Comparison of ENCODE assay signal across 16 cellular contexts in the genomic region with DNA sequence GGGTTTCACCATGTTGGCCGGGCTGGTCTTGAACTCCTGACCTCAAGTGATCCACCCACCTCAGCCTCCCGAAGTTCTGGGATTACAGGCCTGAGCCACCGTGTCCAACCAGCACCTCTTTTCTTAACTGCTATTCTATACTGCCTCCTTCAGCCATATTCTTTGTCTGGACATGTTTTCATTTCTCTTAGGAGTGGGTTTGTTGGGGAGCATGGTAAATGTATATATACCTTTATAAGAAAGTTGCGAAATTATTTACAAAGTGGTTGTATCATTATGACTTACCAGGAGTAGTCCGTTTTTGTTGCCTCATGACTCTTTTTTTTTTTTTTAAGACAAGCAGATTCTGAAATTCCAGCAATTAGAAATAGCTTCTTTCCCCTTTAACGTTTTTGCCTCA. TPM values are rescaled to one million over a fixed set of nuclear protein-coding genes. Genes with fewer than 3 reads are reported as not detected.
A peak's percentile ranks its signal among the peaks of the same experiment; 100 is the strongest.
DNase-seq lines count a peak whose midpoint lies in the region; ATAC-seq and TF ChIP-seq lines count a peak whose summit lies in the region.
"Had no signal": no experiment of that assay in that cellular context is flagged by ENCODE, and none has a peak within 500 bp of the region (broad histone marks: within the 10 kb centered on the region; RNA-seq: fewer than 3 reads in every experiment).

No MANE protein-coding gene starts in this region.

- no peak for DNase-seq in CD14-positive monocyte (ENCODE audit: low spot score)
- no peak for DNase-seq in CD8-positive, alpha-beta T cell
- DNase-seq in activated CD8-positive, alpha-beta T cell treated with anti-CD3 and anti-CD28 coated beads, Interleukin-2, amount 10 ng/mL, durations not matched to agents 7 days and 5 days: no peak
- no peak for DNase-seq in left colon
- DNase-seq in aorta: no peak
- DNase-seq in stomach: no peak
- DNase-seq: activated CD8-positive, alpha-beta memory T cell treated with anti-CD3 and anti-CD28 coated beads for 24 hours; EL; left cardiac atrium; OCI-M1; SK-N-SH; stimulated activated CD4-positive, alpha-beta T cell treated with anti-CD3 and anti-CD28 coated beads, Interleukin-4, amount 100 ng/mL, for 4 hours; tibial artery had no signal

- intact Hi-C loops in CD14-positive monocyte (cut with micrococcal nuclease): no loop called here
- intact Hi-C loops in CD8-positive, alpha-beta T cell (cut with DNase I, micrococcal nuclease): no loop called here
- intact Hi-C loops in left colon (cut with DNase I, micrococcal nuclease): no loop called here
- intact Hi-C loops in aorta (cut with DNase I): no loop called here
- intact Hi-C loops in stomach (cut with DNase I; ENCODE audit: low total_unique reads): no loop called here

- H3K36me3 Mint-ChIP-seq in CD14-positive monocyte: peaks cover 3 to 5% of the 10 kb centered on the region in 2 donors
- H3K36me3 Mint-ChIP-seq in CD8-positive, alpha-beta T cell: peaks cover 38% of the 10 kb centered on the region
- H3K36me3 Mint-ChIP-seq in activated CD8-positive, alpha-beta T cell treated with anti-CD3 and anti-CD28 coated beads, Interleukin-2, amount 10 ng/mL, durations not matched to agents 7 days and 5 days (ENCODE audit: low read depth): peaks cover 58% of the 10 kb centered on the region

- no peak overlapping the region for H3K4me3 Mint-ChIP-seq in CD14-positive monocyte
- H3K4me3 Mint-ChIP-seq in CD8-positive, alpha-beta T cell: peak overlapping the region; percentile 13
- no peak overlapping the region for H3K4me3 Mint-ChIP-seq in activated CD8-positive, alpha-beta T cell treated with anti-CD3 and anti-CD28 coated beads, Interleukin-2, amount 10 ng/mL, durations not matched to agents 7 days and 5 days

- H3K27me3 Mint-ChIP-seq in CD14-positive monocyte (ENCODE audit: low read depth in 3 of 3): no peaks in the 10 kb centered on the region
- H3K27me3 Mint-ChIP-seq in CD8-positive, alpha-beta T cell (ENCODE audit: low read depth): no peaks in the 10 kb centered on the region
- H3K27me3 Mint-ChIP-seq in activated CD8-positive, alpha-beta T cell treated with anti-CD3 and anti-CD28 coated beads, Interleukin-2, amount 10 ng/mL, durations not matched to agents 7 days and 5 days (ENCODE audit: low read depth): no peaks in the 10 kb centered on the region

- no peak overlapping the region for H3K27ac ChIP-seq in CD8-positive, alpha-beta T cell (ENCODE audit: low read depth, low read length)
- H3K27ac ChIP-seq in aorta (ENCODE audit: low read depth in 1 of 2, low read length in 2 of 2): no peak overlapping the region
- no peak overlapping the region for H3K27ac ChIP-seq in stomach
- H3K27ac ChIP-seq: parathyroid adenoma, skin epidermis, tibial artery had no signal

- no peaks in the 10 kb centered on the region for H3K36me3 ChIP-seq in CD8-positive, alpha-beta T cell (ENCODE audit: insufficient read depth, low read length)
- H3K36me3 ChIP-seq in aorta (ENCODE audit: control insufficient read depth in 1 of 2, insufficient read depth in 2 of 2, low read length in 1 of 2) (no peaks in the 10 kb centered on the region), stomach (no peaks in the 10 kb centered on the region)
- H3K36me3 ChIP-seq: tibial artery had no signal

- POLR2A ChIA-PET in CD8-positive, alpha-beta T cell (lab: Charles Lee): no interaction called here
- POLR2A ChIA-PET in activated CD8-positive, alpha-beta T cell treated with anti-CD3 and anti-CD28 coated beads, Interleukin-2, amount 10 ng/mL, durations not matched to agents 7 days and 5 days (lab: Charles Lee): no interaction called here

- peak overlapping the region in 5 of 7 donors; percentile 5 to 57 (median 39) for H3K27ac Mint-ChIP-seq in CD14-positive monocyte
- H3K27ac Mint-ChIP-seq in CD8-positive, alpha-beta T cell: peak overlapping the region; percentile 28
- peak overlapping the region; percentile 45 for H3K27ac Mint-ChIP-seq in activated CD8-positive, alpha-beta T cell treated with anti-CD3 and anti-CD28 coated beads, Interleukin-2, amount 10 ng/mL, durations not matched to agents 7 days and 5 days

- no peak for TF ChIP-seq CTCF in CD14-positive monocyte (IDR thresholded peaks at IDR 0.05)
- no peak for TF ChIP-seq CTCF in CD8-positive, alpha-beta T cell (IDR thresholded peaks at IDR 0.05)
- TF ChIP-seq CTCF in stomach (IDR thresholded peaks at IDR 0.05): no peak

- no peak for TF ChIP-seq POLR2A in stomach (IDR thresholded peaks at IDR 0.05)

- peaks cover 43% of the 10 kb centered on the region for H3K4me1 Mint-ChIP-seq in CD14-positive monocyte
- H3K4me1 Mint-ChIP-seq in CD8-positive, alpha-beta T cell (ENCODE audit: low read depth): peaks cover 77% of the 10 kb centered on the region
- H3K4me1 Mint-ChIP-seq in activated CD8-positive, alpha-beta T cell treated with anti-CD3 and anti-CD28 coated beads, Interleukin-2, amount 10 ng/mL, durations not matched to agents 7 days and 5 days (ENCODE audit: low read depth): peaks cover 64% of the 10 kb centered on the region

- no peak for ATAC-seq in CD8-positive, alpha-beta T cell
- ATAC-seq in activated CD8-positive, alpha-beta T cell treated with anti-CD3 and anti-CD28 coated beads, Interleukin-2, amount 10 ng/mL, durations not matched to agents 7 days and 5 days: no peak
- ATAC-seq in left colon (peak; percentile 32), aorta (ENCODE audit: low FRiP score) (no peak), HG03135 (IDR thresholded peaks at IDR 0.05; ENCODE audit: unreplicated experiment) (no peak)
- ATAC-seq: left cardiac atrium had no signal

- H3K9me3 Mint-ChIP-seq in CD14-positive monocyte: peaks cover 0 to under 1% (median 0%) of the 10 kb centered on the region in 7 donors
- H3K9me3 Mint-ChIP-seq in CD8-positive, alpha-beta T cell: no peaks in the 10 kb centered on the region
- H3K9me3 Mint-ChIP-seq in activated CD8-positive, alpha-beta T cell treated with anti-CD3 and anti-CD28 coated beads, Interleukin-2, amount 10 ng/mL, durations not matched to agents 7 days and 5 days (ENCODE audit: insufficient read depth): no peaks in the 10 kb centered on the region

- no peaks in the 10 kb centered on the region for H3K9me3 ChIP-seq in CD8-positive, alpha-beta T cell (ENCODE audit: low read length)
- H3K9me3 ChIP-seq in aorta (ENCODE audit: control insufficient read depth, low read length): no peaks in the 10 kb centered on the region
- no peaks in the 10 kb centered on the region for H3K9me3 ChIP-seq in stomach
- H3K9me3 ChIP-seq: tibial artery had no signal

- CTCF ChIA-PET in CD8-positive, alpha-beta T cell (lab: Charles Lee): no interaction called here
- CTCF ChIA-PET in activated CD8-positive, alpha-beta T cell treated with anti-CD3 and anti-CD28 coated beads, Interleukin-2, amount 10 ng/mL, durations not matched to agents 7 days and 5 days (lab: Charles Lee): interaction anchor here (2.0 kb wide), 1 partner anchor 10 kb away, joined by 4 read pairs; no protein-coding TSS in a partner anchor

- no peak overlapping the region for H3K4me3 ChIP-seq in CD8-positive, alpha-beta T cell (ENCODE audit: low read depth, low read length)
- H3K4me3 ChIP-seq in aorta (ENCODE audit: low read length in 2 of 2): no peak overlapping the region
- H3K4me3 ChIP-seq in stomach: no peak overlapping the region
- H3K4me3 ChIP-seq: skin epidermis, tibial artery had no signal

- TF ChIP-seq EP300 in stomach (IDR thresholded peaks at IDR 0.05): no peak

- H3K27me3 ChIP-seq in CD8-positive, alpha-beta T cell (ENCODE audit: insufficient read depth, low read length): no peaks in the 10 kb centered on the region
- no peaks in the 10 kb centered on the region for H3K27me3 ChIP-seq in aorta (ENCODE audit: control insufficient read depth in 1 of 2, insufficient read depth in 2 of 2, low read length in 1 of 2)
- no peaks in the 10 kb centered on the region for H3K27me3 ChIP-seq in stomach
- H3K27me3 ChIP-seq: tibial artery had no signal

- H3K4me1 ChIP-seq in CD8-positive, alpha-beta T cell (ENCODE audit: insufficient read depth, low read length): peaks cover 77% of the 10 kb centered on the region
- H3K4me1 ChIP-seq in aorta (ENCODE audit: control insufficient read depth in 1 of 2, insufficient read depth in 2 of 2, low read length in 2 of 2) (no peaks in the 10 kb centered on the region), stomach (peaks cover 0 to 37% (median 0%) of the 10 kb centered on the region in 4 donors)
- H3K4me1 ChIP-seq: parathyroid adenoma had no signal

- 85 to 87% methylated on average over 6 of the region's 6 CpGs for WGBS in aorta, 2 donors
- 64 to 75% (median 71%) methylated on average over 6 of the region's 6 CpGs for WGBS in stomach, 5 donors

RNA-seq across cellular contexts. Expression of gene CDC42SE2, which starts 38.7 kb away (rescaled TPM):
- polyA plus RNA-seq in CD14-positive monocyte: 100 to 1,000 TPM in 1 of 2 donors, 10 to 100 TPM in 1; 92.6 to 135 TPM
- total RNA-seq in CD8-positive, alpha-beta T cell: 100 to 1,000 TPM; 340 to 348 TPM
- 100 to 1,000 TPM; 115 to 126 TPM for total RNA-seq in activated CD8-positive, alpha-beta T cell treated with anti-CD3 and anti-CD28 coated beads, Interleukin-2, amount 10 ng/mL, durations not matched to agents 7 days and 5 days
- total RNA-seq in left colon: 100 to 1,000 TPM; 106 to 114 TPM
- total RNA-seq in aorta: 10 to 100 TPM; 20.4 to 25.6 TPM
- polyA plus RNA-seq in aorta: 10 to 100 TPM; 12.1 to 30.2 TPM
- 10 to 100 TPM; 11.0 to 87.9 (median 23.7) TPM for total RNA-seq in stomach
- polyA plus RNA-seq in stomach: 10 to 100 TPM; 13.3 to 35.0 (median 17.6) TPM
